In the genomic region with DNA sequence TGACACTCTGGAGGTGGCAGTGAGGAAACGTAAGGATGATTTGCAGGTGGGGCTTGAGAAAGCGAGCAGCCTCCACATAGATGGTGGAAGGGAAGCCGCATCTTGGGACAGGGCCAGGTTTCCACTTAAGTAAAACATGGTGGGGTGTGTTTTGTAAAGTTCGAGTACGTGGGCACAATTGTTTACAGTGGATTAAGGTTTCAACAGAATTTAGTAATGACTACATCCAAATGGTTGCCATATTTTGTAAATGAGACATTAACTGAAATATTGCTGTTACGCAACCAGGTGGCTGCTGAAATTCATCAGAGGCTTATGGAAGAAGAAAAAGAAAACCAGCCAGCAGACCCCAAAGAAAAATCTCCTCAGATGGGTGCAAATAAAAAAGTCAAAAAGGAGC, we compare ENCODE assay signal across 19 cellular contexts.
A peak's percentile ranks its signal among the peaks of the same experiment; 100 is the strongest.
DNase-seq lines count a peak whose midpoint lies in the region; ATAC-seq, FAIRE-seq and TF ChIP-seq lines count a peak whose summit lies in the region.
"Had no signal": no experiment of that assay in that cellular context is flagged by ENCODE, and none has a peak within 500 bp of the region (broad histone marks: within the 10 kb centered on the region; RNA-seq: fewer than 3 reads in every experiment).

No MANE protein-coding gene starts in this region.

- H3K27me3 ChIP-seq in HepG2 (ENCODE audit: control insufficient read depth in 1 of 2, insufficient read depth in 2 of 2, low read length in 2 of 2) (no peaks in the 10 kb centered on the region; a peak in 1 of 5 replicates), right lobe of liver (no peaks in the 10 kb centered on the region)
- H3K27me3 ChIP-seq: dorsolateral prefrontal cortex had no signal

- POLR2A ChIA-PET in HepG2 (lab: Yijun Ruan, JAX): no interaction called here

- H3K79me2 ChIP-seq in HepG2 (ENCODE audit: insufficient read depth, low read length): no peaks in the 10 kb centered on the region

- TF ChIP-seq CTCF in HepG2 (CRISPR knock-in tag; IDR thresholded peaks at IDR 0.05) (no peak), right lobe of liver (IDR thresholded peaks at IDR 0.05) (no peak)

- H3K36me3 Mint-ChIP-seq in natural killer cell treated with Interleukin-12 subunit alpha and Interleukin-12 subunit beta and Interleukin-15 and Interleukin-18, amount 100 ng/mL, for 72 hours: no peaks in the 10 kb centered on the region
- H3K36me3 Mint-ChIP-seq: CD14-positive monocyte had no signal

- intact Hi-C loops in HepG2 (cut with micrococcal nuclease; ENCODE audit: unreplicated experiment): no loop called here
- intact Hi-C loops in right lobe of liver (cut with DNase I): no loop called here

- H3K4me1 Mint-ChIP-seq in natural killer cell treated with Interleukin-12 subunit alpha and Interleukin-12 subunit beta and Interleukin-15 and Interleukin-18, amount 100 ng/mL, for 72 hours (ENCODE audit: low read depth in 2 of 2): peaks cover 0 to 5% of the 10 kb centered on the region in 2 donors

- no peak for TF ChIP-seq EP300 in HepG2 (IDR thresholded peaks at IDR 0.05; ENCODE audit: low read depth in 2 of 2, low read length in 2 of 2)
- TF ChIP-seq EP300 in HepG2 (CRISPR knock-in tag; IDR thresholded peaks at IDR 0.05; ENCODE audit: borderline replicate concordance): no peak

- H3K27ac ChIP-seq in HepG2 (ENCODE audit: extremely low read length, insufficient read depth, low read length) (no peak overlapping the region), right lobe of liver (no peak overlapping the region)
- H3K27ac ChIP-seq: dorsolateral prefrontal cortex, WERI-Rb-1 had no signal

- no peak for TF ChIP-seq RAD21 in HepG2 (CRISPR knock-in tag; IDR thresholded peaks at IDR 0.05)

- ATAC-seq in HepG2 (no peak), right lobe of liver (no peak)
- ATAC-seq in natural killer cell treated with Interleukin-12 subunit alpha and Interleukin-12 subunit beta and Interleukin-15 and Interleukin-18, amount 100 ng/mL, for 72 hours: no peak
- ATAC-seq: GM23338, mucosa of descending colon had no signal

- WGBS in HepG2 (ENCODE audit: low lambda C conversion rate): 39% methylated on average over 6 of the region's 6 CpGs
- 78% methylated on average over 6 of the region's 6 CpGs for WGBS in right lobe of liver (ENCODE audit: insufficient coverage, low coverage, low lambda C conversion rate, missing lambda C conversion rate)

- H3K4me2 ChIP-seq in HepG2 (ENCODE audit: low read depth, low read length): no peak overlapping the region
- H3K4me2 ChIP-seq: GM23338 had no signal

- TF ChIP-seq POLR2A in HepG2 (IDR thresholded peaks at IDR 0.05; ENCODE audit: insufficient read depth in 1 of 2, low read depth in 2 of 2, low read length in 2 of 2): no peak
- no peak for TF ChIP-seq POLR2A in right lobe of liver (IDR thresholded peaks at IDR 0.05)

- no peaks in the 10 kb centered on the region for H3K4me1 ChIP-seq in HepG2 (ENCODE audit: insufficient read depth, low read length)
- no peaks in the 10 kb centered on the region for H3K4me1 ChIP-seq in right lobe of liver

- FAIRE-seq in HepG2 (lab: Jason Lieb, UNC): no peak
- FAIRE-seq: keratinocyte had no signal

- no TSS peak for BruUV-seq in HepG2 (replicated peaks; lab: Mats Ljungman, UMichigan)

- H3K4me3 ChIP-seq in HepG2 (replicated peaks in 1 of 3; ENCODE audit: insufficient read depth in 1 of 3, low read depth in 2 of 3, low read length in 3 of 3) (no peak overlapping the region), right lobe of liver (no peak overlapping the region)
- H3K4me3 ChIP-seq: dorsolateral prefrontal cortex, GM23338, mucosa of descending colon had no signal

- H3K9me3 ChIP-seq in HepG2 (ENCODE audit: low read length) (no peaks in the 10 kb centered on the region), right lobe of liver (no peaks in the 10 kb centered on the region)
- H3K9me3 ChIP-seq: mucosa of descending colon had no signal

- H2AFZ ChIP-seq in HepG2 (ENCODE audit: low read length): no peak overlapping the region
- H2AFZ ChIP-seq: GM23338 had no signal

- H3K9me3 Mint-ChIP-seq in natural killer cell treated with Interleukin-12 subunit alpha and Interleukin-12 subunit beta and Interleukin-15 and Interleukin-18, amount 100 ng/mL, for 72 hours: no peaks in the 10 kb centered on the region
- H3K9me3 Mint-ChIP-seq: GM23338; stimulated activated naive CD8-positive, alpha-beta T cell treated with anti-CD3 and anti-CD28 coated beads, Interleukin-15, Interleukin-2, amounts not matched to agents 100 ng/mL and 50 ng/mL, for 24 hours had no signal

- peaks cover 4 to 6% of the 10 kb centered on the region in 2 donors for H3K27me3 Mint-ChIP-seq in natural killer cell treated with Interleukin-12 subunit alpha and Interleukin-12 subunit beta and Interleukin-15 and Interleukin-18, amount 100 ng/mL, for 72 hours
- H3K27me3 Mint-ChIP-seq: stimulated activated naive CD8-positive, alpha-beta T cell treated with anti-CD3 and anti-CD28 coated beads, Interleukin-15, Interleukin-2, amounts not matched to agents 100 ng/mL and 50 ng/mL, for 24 hours had no signal

- no peaks in the 10 kb centered on the region for H4K20me1 ChIP-seq in HepG2 (ENCODE audit: insufficient read depth, low read length)

- H3K27ac Mint-ChIP-seq in natural killer cell treated with Interleukin-12 subunit alpha and Interleukin-12 subunit beta and Interleukin-15 and Interleukin-18, amount 100 ng/mL, for 72 hours: no peak overlapping the region
- H3K27ac Mint-ChIP-seq: CD14-positive monocyte, GM23338 had no signal

- no peak overlapping the region for H3K9ac ChIP-seq in HepG2 (ENCODE audit: insufficient read depth, low read depth, low read length)

- in situ Hi-C loops in HepG2 (cut with HindIII; ENCODE audit: extremely low pct_ligation_motif_present, low pct_unique_long_range_greater_than_20kb): loop anchor here (10.0 kb wide), 1 partner anchor 153 kb away; no protein-coding TSS in a partner anchor

- DNase-seq in HepG2 (ENCODE audit: low spot score) (no peak), right lobe of liver (no peak), MV-4-11 (lab: John Stamatoyannopoulos, UW) (peak; percentile 57), fibroblast of gingiva (ENCODE audit: low read depth) (peak; percentile 93), HuH-7.5 (ENCODE audit: low spot score) (no peak), globus pallidus (ENCODE audit: low spot score) (no peak), T-helper 9 cell (no peak)
- no peak for DNase-seq in natural killer cell treated with Interleukin-12 subunit alpha and Interleukin-12 subunit beta and Interleukin-15 and Interleukin-18, amount 100 ng/mL, for 72 hours (ENCODE audit: low spot score)
- DNase-seq: amygdala, dorsolateral prefrontal cortex, mucosa of descending colon, NCI-H1417 treated with DMSO at 0.1 percent for 48 hours, NCI-H82, retina, WERI-Rb-1 had no signal

- H3K4me3 Mint-ChIP-seq in natural killer cell treated with Interleukin-12 subunit alpha and Interleukin-12 subunit beta and Interleukin-15 and Interleukin-18, amount 100 ng/mL, for 72 hours: no peak overlapping the region
- H3K4me3 Mint-ChIP-seq: CD14-positive monocyte; GM23338; stimulated activated naive CD8-positive, alpha-beta T cell treated with anti-CD3 and anti-CD28 coated beads, Interleukin-15, Interleukin-2, amounts not matched to agents 100 ng/mL and 50 ng/mL, for 24 hours had no signal

- H3K36me3 ChIP-seq in HepG2 (replicated peaks in 1 of 2; ENCODE audit: control insufficient read depth in 1 of 2, insufficient read depth in 2 of 2, low read length in 2 of 2) (no peaks in the 10 kb centered on the region), right lobe of liver (no peaks in the 10 kb centered on the region)
- H3K36me3 ChIP-seq: WERI-Rb-1 had no signal

- CTCF ChIA-PET in HepG2 (lab: Yijun Ruan, JAX; ENCODE audit: low intra/inter-chr PET ratio, low total read pairs): no interaction called here

TF ChIP-seq in HepG2, 621 proteins besides CTCF, POLR2A, EP300 and RAD21:
- TF ChIP-seq CEBPB (IDR thresholded peaks at IDR 0.05; ENCODE audit: borderline replicate concordance, low read depth, low read length): peak; percentile 61; the same call in 1 of the 2 replicates
- no peak for TF ChIP-seq GMEB1 (CRISPR knock-in tag; IDR thresholded peaks at IDR 0.05; ENCODE audit: borderline replicate concordance)
- no peak for TF ChIP-seq SMAD3 (CRISPR knock-in tag; IDR thresholded peaks at IDR 0.05)

Comparison
In these comparisons a context has a peak if more than half of its experiments do, and no peak if none do; other contexts are left out.
1. DNase-seq: peak in MV-4-11 (single experiment) and fibroblast of gingiva (single experiment); none in HepG2 (single experiment), right lobe of liver (0 of 3), HuH-7.5 (single experiment), globus pallidus (single experiment), T-helper 9 cell (single experiment) and natural killer cell treated with Interleukin-12 subunit alpha and Interleukin-12 subunit beta and Interleukin-15 and Interleukin-18, amount 100 ng/mL, for 72 hours (single experiment).